20 cellular contexts compared by ENCODE assay signal in genomic region chr7:157817433-157817832, GRCh38.
DNase-seq lines count a peak whose midpoint lies in the region; ATAC-seq, FAIRE-seq and TF ChIP-seq lines count a peak whose summit lies in the region.
"Had no signal": no experiment of that assay in that cellular context is flagged by ENCODE, and none has a peak within 500 bp of the region (broad histone marks: within the 10 kb centered on the region; RNA-seq: fewer than 3 reads in every experiment).

No MANE protein-coding gene starts in this region.

- TF ChIP-seq CTCF in K562 (IDR thresholded peaks at IDR 0.05 in 2 of 3, conservative IDR thresholded peaks at IDR 0.05 in 1 of 3; ENCODE audit: insufficient read depth in 2 of 3, low read depth in 1 of 3, low read length in 3 of 3): no peak
- no peak for TF ChIP-seq CTCF in GM13976 (IDR thresholded peaks at IDR 0.05; ENCODE audit: borderline replicate concordance, control extremely low read depth, extremely low read depth, insufficient read depth, missing control alignments)

- CTCF ChIA-PET in K562 (lab: Yijun Ruan, JAX; ENCODE audit: low intra/inter-chr PET ratio): no interaction called here

- H3K27me3 ChIP-seq in K562 (ENCODE audit: control insufficient read depth in 2 of 2, insufficient read depth in 2 of 2, low read length in 2 of 2) (peaks cover 11 to 55% of the 10 kb centered on the region in 2 experiments; a peak in 4 of 5 replicates), aorta (ENCODE audit: control insufficient read depth in 1 of 2, insufficient read depth in 2 of 2, low read length in 1 of 2) (no peaks in the 10 kb centered on the region)
- H3K27me3 ChIP-seq: BE2C had no signal

- WGBS in K562 (ENCODE audit: insufficient coverage, low coverage, missing lambda C conversion rate): 4% methylated on average over 11 of the region's 11 CpGs
- WGBS in aorta, 2 donors: 67 to 69% methylated on average over 11 of the region's 11 CpGs

- H3K4me1 ChIP-seq in K562 (replicated peaks in 1 of 2; ENCODE audit: control insufficient read depth in 2 of 2, insufficient read depth in 2 of 2, low read length in 2 of 2): peaks cover 0 to 13% of the 10 kb centered on the region in 2 experiments; a peak in 1 of 5 replicates
- H3K4me1 ChIP-seq in aorta (ENCODE audit: control insufficient read depth in 1 of 2, insufficient read depth in 2 of 2, low read length in 2 of 2): no peaks in the 10 kb centered on the region
- H3K4me1 ChIP-seq: A549, BE2C, HAP-1 had no signal

- ATAC-seq in K562 (no peak), aorta (ENCODE audit: low FRiP score) (no peak), HG02938 (IDR thresholded peaks at IDR 0.05; ENCODE audit: unreplicated experiment) (no peak), GM21367 (IDR thresholded peaks at IDR 0.05; ENCODE audit: unreplicated experiment) (no peak)
- ATAC-seq: A549 had no signal

- H3K4me2 ChIP-seq in K562 (ENCODE audit: insufficient read depth, low read length): no peak overlapping the region
- H3K4me2 ChIP-seq: A549 had no signal

- POLR2A ChIA-PET in K562 (lab: Yijun Ruan, JAX): no interaction called here

- H2AFZ ChIP-seq in K562 (ENCODE audit: low read depth, low read length): no peak overlapping the region
- H2AFZ ChIP-seq: GM23248 had no signal

- FAIRE-seq in K562 (lab: Jason Lieb, UNC): peak; percentile 65
- FAIRE-seq: A549, D721Med, GM12892 had no signal

- no TSS peak for BruUV-seq in K562 (replicated peaks; lab: Mats Ljungman, UMichigan)

- in situ Hi-C loops in K562 (cut with MboI) (no loop called here), GM13976 (cut with MboI; ENCODE audit: low sequenced_read_pairs, unreplicated experiment) (no loop called here)

- no peaks in the 10 kb centered on the region for H3K9me1 ChIP-seq in K562 (ENCODE audit: control insufficient read depth, insufficient read depth, low read length)

- H3K36me3 ChIP-seq in K562 (ENCODE audit: control insufficient read depth, insufficient read depth, low read length) (no peaks in the 10 kb centered on the region), aorta (ENCODE audit: control insufficient read depth in 1 of 2, insufficient read depth in 2 of 2, low read length in 1 of 2) (no peaks in the 10 kb centered on the region)
- H3K36me3 ChIP-seq: BE2C, HAP-1 had no signal

- no peak for TF ChIP-seq EP300 in K562 (IDR thresholded peaks at IDR 0.05; ENCODE audit: low read length)

- H3K9me3 ChIP-seq in K562 (replicated peaks; ENCODE audit: control insufficient read depth, insufficient read depth, low read depth, low read length) (no peaks in the 10 kb centered on the region; the same call in 1 of the 2 replicates), iPS-18c (ENCODE audit: control insufficient read depth, insufficient read depth, low read length) (peaks cover 64% of the 10 kb centered on the region), aorta (ENCODE audit: control insufficient read depth, low read length) (no peaks in the 10 kb centered on the region)
- H3K9me3 ChIP-seq: A549, BE2C, HAP-1 had no signal

- no peaks in the 10 kb centered on the region for H3K79me2 ChIP-seq in K562 (ENCODE audit: control insufficient read depth, insufficient read depth, low read length)

- H3K27ac ChIP-seq in K562 (ENCODE audit: extremely low read depth, low read depth, low read length) (no peak overlapping the region), aorta (ENCODE audit: low read depth in 1 of 2, low read length in 2 of 2) (no peak overlapping the region)
- H3K27ac ChIP-seq: A549, C4-2B, GM23248 had no signal

- H4K20me1 ChIP-seq in K562 (replicated peaks; ENCODE audit: control insufficient read depth, insufficient read depth, low read length): peaks cover 2% of the 10 kb centered on the region; the same call in 1 of the 2 replicates

- H3K9ac ChIP-seq in K562 (ENCODE audit: insufficient read depth in 1 of 2, low read depth in 2 of 2, low read length in 2 of 2): no peak overlapping the region
- H3K9ac ChIP-seq: GM23248 had no signal

- intact Hi-C loops in K562 (cut with micrococcal nuclease): no loop called here
- intact Hi-C loops in posterior vena cava (cut with DNase I): no loop called here
- intact Hi-C loops in aorta (cut with DNase I): no loop called here

- TF ChIP-seq RAD21 in K562 (CRISPR knock-in tag; conservative IDR thresholded peaks at IDR 0.05 in 1 of 2, IDR thresholded peaks at IDR 0.05 in 1 of 2): no peak

- DNase-seq in K562 (ENCODE audit: extremely low read depth in 1 of 4, low spot score in 3 of 4): no peak
- DNase-seq in posterior vena cava (ENCODE audit: low spot score): peak; percentile 64
- DNase-seq in aorta: peak; percentile 14 to 50
- DNase-seq in COR-L47 (lab: John Stamatoyannopoulos, UW): no peak
- DNase-seq in GM13976 (ENCODE audit: low spot score): no peak
- DNase-seq: BE2C; CD4-positive, alpha-beta memory T cell; DMS153; DND-41; GDM1; GM23248; KG1 had no signal

- TF ChIP-seq POLR2A in K562 (conservative IDR thresholded peaks at IDR 0.05): no peak

- no peak overlapping the region for H3K4me3 ChIP-seq in K562
- peak overlapping the region; percentile 24; the same call in 1 of the 2 replicates for H3K4me3 ChIP-seq in iPS-18c (ENCODE audit: insufficient read depth, low read depth, low read length)
- no peak overlapping the region for H3K4me3 ChIP-seq in aorta (ENCODE audit: low read length in 2 of 2)
- H3K4me3 ChIP-seq: A549, GM23248, HAP-1 had no signal

TF ChIP-seq in K562, 482 proteins besides CTCF, POLR2A, EP300 and RAD21:
- TF ChIP-seq TOE1 (IDR thresholded peaks at IDR 0.05; ENCODE audit: borderline replicate concordance) (no peak), TOE1 (CRISPR knock-in tag; IDR thresholded peaks at IDR 0.05; ENCODE audit: borderline replicate concordance, low read depth) (no peak), PHF20 (IDR thresholded peaks at IDR 0.05; ENCODE audit: partially characterized antibody) (no peak), ZNF280A (IDR thresholded peaks at IDR 0.05; ENCODE audit: low read depth, partially characterized antibody) (no peak), NONO (IDR thresholded peaks at IDR 0.05; ENCODE audit: low read depth in 2 of 2, low read length in 1 of 2) (no peak), CTBP1 (IDR thresholded peaks at IDR 0.05; ENCODE audit: borderline replicate concordance) (no peak), TCF7L2 (IDR thresholded peaks at IDR 0.05; ENCODE audit: low read depth, low read length) (no peak), DDX20 (tag; IDR thresholded peaks at IDR 0.05; ENCODE audit: low read depth) (no peak)

Comparison
In these comparisons a context has a peak if more than half of its experiments do, and no peak if none do; other contexts are left out.
1. DNase-seq: peak in posterior vena cava (single experiment) and aorta (2 of 2); none in K562 (0 of 4), COR-L47 (single experiment) and GM13976 (single experiment).